In genomic region chr19:12035220-12036172, GRCh38 we compare ENCODE assay signal across 8 cellular contexts. TPM values are rescaled to one million over a fixed set of nuclear protein-coding genes. Genes with fewer than 3 reads are reported as not detected.
DNase-seq lines count a peak whose midpoint lies in the region; ATAC-seq and TF ChIP-seq lines count a peak whose summit lies in the region.

TSS of gene ZNF433 (minus strand) at chr19:12035679. CDS start at chr19:12035539, 140 bp downstream.

- H3K4me3 ChIP-seq in CD8-positive, alpha-beta memory T cell (ENCODE audit: low read length): peak within 1 kb of the TSS; percentile 40
- H3K4me3 ChIP-seq in ascending aorta: peak within 1 kb of the TSS; percentile 68 to 74
- H3K4me3 ChIP-seq in left ventricle myocardium inferior: peak within 1 kb of the TSS; percentile 78

- no peaks in the 10 kb centered on the region for H3K4me1 ChIP-seq in CD8-positive, alpha-beta memory T cell (ENCODE audit: insufficient read depth, low read length)
- H3K4me1 ChIP-seq in ascending aorta: peaks cover 0 to 5% of the 10 kb centered on the region in 2 donors
- peaks cover 23% of the 10 kb centered on the region for H3K4me1 ChIP-seq in left ventricle myocardium inferior

- H3K9me3 ChIP-seq in CD8-positive, alpha-beta memory T cell (ENCODE audit: low read length): no peaks in the 10 kb centered on the region
- no peaks in the 10 kb centered on the region for H3K9me3 ChIP-seq in ascending aorta
- H3K9me3 ChIP-seq in left ventricle myocardium inferior (replicated peaks): no peaks in the 10 kb centered on the region

- H3K27ac ChIP-seq in CD8-positive, alpha-beta memory T cell (ENCODE audit: low read depth, low read length): no peak within 1 kb of the TSS
- H3K27ac ChIP-seq in ascending aorta: peak within 1 kb of the TSS; percentile 74 to 84
- H3K27ac ChIP-seq in left ventricle myocardium inferior (replicated peaks): peak within 1 kb of the TSS; percentile 86

- CTCF ChIA-PET in CD8-positive, alpha-beta memory T cell (lab: Charles Lee): interaction anchor here (0.8 to 1.4 kb wide), 4 partner anchors 16 to 112 kb away, joined by 3 to 6 read pairs (median 4); no protein-coding TSS in a partner anchor

- TF ChIP-seq CTCF in ascending aorta (IDR thresholded peaks at IDR 0.05) (no peak), left ventricle myocardium inferior (IDR thresholded peaks at IDR 0.05; ENCODE audit: borderline replicate concordance) (no peak), type B pancreatic cell (conservative IDR thresholded peaks at IDR 0.05) (peak; percentile 18)

- DNase-seq in CD8-positive, alpha-beta memory T cell: peak; percentile 35 to 64 (median 55)
- DNase-seq in M059J (ENCODE audit: low read depth): peak; percentile 90
- peak in 4 of 5 experiments; percentile 31 to 49 (median 42) for DNase-seq in T-helper 2 cell
- peak; percentile 75 to 97 for DNase-seq in ascending aorta (ENCODE audit: low spot score in 2 of 2)
- peak; percentile 96 for DNase-seq in left ventricle myocardium inferior
- peak; percentile 91 for DNase-seq in pons (ENCODE audit: low spot score)
- DNase-seq in type B pancreatic cell (ENCODE audit: extremely low spot score, unreplicated experiment): peak; percentile 94

- H3K9me3 Mint-ChIP-seq in CD8-positive, alpha-beta memory T cell: peaks cover 0 to 52% (median 30%) of the 10 kb centered on the region in 5 donors
- H3K9me3 Mint-ChIP-seq in type B pancreatic cell: no peaks in the 10 kb centered on the region

- H3K36me3 Mint-ChIP-seq in CD8-positive, alpha-beta memory T cell: peaks cover 0 to 26% (median 2%) of the 10 kb centered on the region in 3 donors
- peaks cover 26% of the 10 kb centered on the region for H3K36me3 Mint-ChIP-seq in type B pancreatic cell

- H3K27me3 Mint-ChIP-seq in CD8-positive, alpha-beta memory T cell: peaks cover 8 to 13% of the 10 kb centered on the region in 2 donors
- no peaks in the 10 kb centered on the region for H3K27me3 Mint-ChIP-seq in type B pancreatic cell

- H3K27me3 ChIP-seq in CD8-positive, alpha-beta memory T cell (ENCODE audit: insufficient read depth, low read length, poor library complexity, severe bottlenecking): no peaks in the 10 kb centered on the region
- H3K27me3 ChIP-seq in ascending aorta (no peaks in the 10 kb centered on the region), left ventricle myocardium inferior (ENCODE audit: low read depth) (no peaks in the 10 kb centered on the region)

- peak within 1 kb of the TSS in 4 of 8 donors; percentile 26 to 64 (median 54) for H3K27ac Mint-ChIP-seq in CD8-positive, alpha-beta memory T cell
- H3K27ac Mint-ChIP-seq in type B pancreatic cell: peak within 1 kb of the TSS; percentile 90

- H3K4me1 Mint-ChIP-seq in CD8-positive, alpha-beta memory T cell: peaks cover 5 to 17% (median 7%) of the 10 kb centered on the region in 3 donors
- H3K4me1 Mint-ChIP-seq in type B pancreatic cell (ENCODE audit: unreplicated experiment): peaks cover 7% of the 10 kb centered on the region

- ATAC-seq in GM21423 (IDR thresholded peaks at IDR 0.05; ENCODE audit: unreplicated experiment): peak; percentile 93

- no peaks in the 10 kb centered on the region for H3K36me3 ChIP-seq in CD8-positive, alpha-beta memory T cell (ENCODE audit: insufficient read depth, low read length)
- no peaks in the 10 kb centered on the region for H3K36me3 ChIP-seq in ascending aorta
- H3K36me3 ChIP-seq in left ventricle myocardium inferior: no peaks in the 10 kb centered on the region

- POLR2A ChIA-PET in CD8-positive, alpha-beta memory T cell (lab: Charles Lee): no interaction called here

- peak within 1 kb of the TSS; percentile 75 to 93 (median 84) for H3K4me3 Mint-ChIP-seq in CD8-positive, alpha-beta memory T cell
- H3K4me3 Mint-ChIP-seq in type B pancreatic cell: peak within 1 kb of the TSS; percentile 92

- intact Hi-C loops in ascending aorta (cut with DNase I) (loop anchor here (1.0 to 10.0 kb wide), 5 partner anchors 18 to 459 kb away; partner anchors contain the start of gene ZNF700), left ventricle myocardium inferior (cut with micrococcal nuclease) (no loop called here)

RNA-seq across cellular contexts. Expression of gene ZNF433, which starts in this region (rescaled TPM):
- under 1 TPM; 0.35 to 0.58 TPM for total RNA-seq in CD8-positive, alpha-beta memory T cell
- 3.2 TPM for polyA plus RNA-seq in CD8-positive, alpha-beta memory T cell
- 3.4 and 7.4 TPM in 2 replicates for total RNA-seq in M059J (2014; rRNA removed; shearing (Covaris generic))
- not detected for total RNA-seq in ascending aorta
- 3.4 TPM for total RNA-seq in left ventricle myocardium inferior
- total RNA-seq in type B pancreatic cell (ENCODE audit: low replicate concordance): 8.9 and 11.9 TPM in 2 replicates

Comparison
In these comparisons a context has a peak if more than half of its experiments do, and no peak if none do; other contexts are left out.
1. Peak in DNase-seq, H3K4me3 ChIP-seq and H3K27ac ChIP-seq in ascending aorta; RNA of the gene not detected or under 1 TPM.
2. DNase-seq: peak in every context shown above with its lines; median percentile 96 in left ventricle myocardium inferior; 94 in type B pancreatic cell; 91 in pons; 90 in M059J; 86 in ascending aorta; 55 in CD8-positive, alpha-beta memory T cell; 42 in T-helper 2 cell.